ENCODE assay signal across 22 cellular contexts in genomic region chr15:82891025-82891390, GRCh38.
DNase-seq lines count a peak whose midpoint lies in the region; ATAC-seq, FAIRE-seq and TF ChIP-seq lines count a peak whose summit lies in the region.
"Had no signal": no experiment of that assay in that cellular context is flagged by ENCODE, and none has a peak within 500 bp of the region (broad histone marks: within the 10 kb centered on the region; RNA-seq: fewer than 3 reads in every experiment).

No MANE protein-coding gene starts in this region.

- no peak overlapping the region for H3K4me2 ChIP-seq in Karpas-422 (ENCODE audit: low read depth, low read length, poor library complexity, severe bottlenecking)
- H3K4me2 ChIP-seq: GM23338, PC-9 had no signal

- H3K36me3 ChIP-seq in pancreas = peaks cover 0 to 21% (median 7%) of the 10 kb centered on the region in 3 donors
- H3K36me3 ChIP-seq in stomach = peaks cover 0 to 25% (median 8%) of the 10 kb centered on the region in 4 donors
- no peaks in the 10 kb centered on the region for H3K36me3 ChIP-seq in Karpas-422 (ENCODE audit: insufficient read depth, low read length)
- H3K36me3 ChIP-seq: MG63, SJSA1 had no signal

- 37 to 57% methylated on average over 6 of the region's 6 CpGs for WGBS in pancreas, 2 donors
- 34 to 68% (median 42%) methylated on average over 6 of the region's 6 CpGs for WGBS in stomach, 5 donors

- TF ChIP-seq POLR2A in stomach (IDR thresholded peaks at IDR 0.05) = no peak

- no peaks in the 10 kb centered on the region for H3K4me1 Mint-ChIP-seq in activated CD8-positive, alpha-beta T cell treated with anti-CD3 and anti-CD28 coated beads, Interleukin-2, amount 10 ng/mL, durations not matched to agents 7 days and 5 days (ENCODE audit: low read depth)
- H3K4me1 Mint-ChIP-seq in activated CD8-positive, alpha-beta T cell treated with anti-CD3 and anti-CD28 coated beads for 36 hours (ENCODE audit: low read depth) = no peaks in the 10 kb centered on the region

- DNase-seq in activated CD8-positive, alpha-beta T cell treated with anti-CD3 and anti-CD28 coated beads, Interleukin-2, amount 10 ng/mL, durations not matched to agents 7 days and 5 days = no peak
- DNase-seq in activated CD8-positive, alpha-beta T cell treated with anti-CD3 and anti-CD28 coated beads for 36 hours = no peak
- DNase-seq in pancreas (peak in 1 of 6 donors; percentile 13), stomach (peak; percentile 39), dorsolateral prefrontal cortex (no peak), Karpas-422 (no peak)
- DNase-seq: 8988T; ACHN; CD4-positive, alpha-beta T cell; H9; MG63; NCI-H1417; NCI-H2081; NCI-H2227 treated with DMSO at 0.1 percent for 48 hours; NCI-H526 treated with DMSO at 0.1 percent for 48 hours; PC-9; Right ventricle myocardium superior had no signal

- no peak for TF ChIP-seq CTCF in activated CD8-positive, alpha-beta T cell treated with anti-CD3 and anti-CD28 coated beads for 36 hours (IDR thresholded peaks at IDR 0.05)
- TF ChIP-seq CTCF in pancreas (IDR thresholded peaks at IDR 0.05) (no peak), stomach (IDR thresholded peaks at IDR 0.05) (no peak), dorsolateral prefrontal cortex (IDR thresholded peaks at IDR 0.05 in 54 of 56, conservative IDR thresholded peaks at IDR 0.05 in 2 of 56; ENCODE audit: low read depth in 1 of 56, partially characterized antibody in 56 of 56) (no peak)

- POLR2A ChIA-PET in activated CD8-positive, alpha-beta T cell treated with anti-CD3 and anti-CD28 coated beads, Interleukin-2, amount 10 ng/mL, durations not matched to agents 7 days and 5 days (lab: Charles Lee) = no interaction called here
- POLR2A ChIA-PET in activated CD8-positive, alpha-beta T cell treated with anti-CD3 and anti-CD28 coated beads for 36 hours (lab: Charles Lee) = no interaction called here

- no peak overlapping the region for H2AFZ ChIP-seq in Karpas-422 (ENCODE audit: low read length)
- H2AFZ ChIP-seq: GM23338, PC-9 had no signal

- peaks cover 2% of the 10 kb centered on the region for H3K27me3 Mint-ChIP-seq in activated CD8-positive, alpha-beta T cell treated with anti-CD3 and anti-CD28 coated beads, Interleukin-2, amount 10 ng/mL, durations not matched to agents 7 days and 5 days (ENCODE audit: low read depth)
- no peaks in the 10 kb centered on the region for H3K27me3 Mint-ChIP-seq in activated CD8-positive, alpha-beta T cell treated with anti-CD3 and anti-CD28 coated beads for 36 hours
- H3K27me3 Mint-ChIP-seq: CD4-positive, alpha-beta T cell had no signal

- no peak overlapping the region for H3K4me3 ChIP-seq in pancreas
- H3K4me3 ChIP-seq in stomach = no peak overlapping the region
- no peak overlapping the region for H3K4me3 ChIP-seq in dorsolateral prefrontal cortex
- H3K4me3 ChIP-seq in Karpas-422 (ENCODE audit: low read length) = no peak overlapping the region
- H3K4me3 ChIP-seq: GM23338, MG63, PC-9, SJSA1 had no signal

- no peaks in the 10 kb centered on the region for H3K79me2 ChIP-seq in Karpas-422 (ENCODE audit: low read length)

- H3K27ac ChIP-seq in pancreas = peak overlapping the region in 3 of 4 donors; percentile 5 to 69 (median 31)
- peak overlapping the region in 1 of 5 donors; percentile 10 for H3K27ac ChIP-seq in stomach
- H3K27ac ChIP-seq in dorsolateral prefrontal cortex = peak overlapping the region in 2 of 59 donors; percentile 9 to 33
- H3K27ac ChIP-seq in Karpas-422 (ENCODE audit: low read length) = no peak overlapping the region
- H3K27ac ChIP-seq: PC-9, SJSA1 had no signal

- FAIRE-seq in pancreas (lab: Jason Lieb, UNC) = no peak
- FAIRE-seq: D721Med had no signal

- no peaks in the 10 kb centered on the region for H3K27me3 ChIP-seq in pancreas
- no peaks in the 10 kb centered on the region for H3K27me3 ChIP-seq in stomach
- H3K27me3 ChIP-seq in dorsolateral prefrontal cortex = no peaks in the 10 kb centered on the region
- H3K27me3 ChIP-seq in Karpas-422 (ENCODE audit: low read length) = no peaks in the 10 kb centered on the region
- H3K27me3 ChIP-seq: MG63, SJSA1 had no signal

- no peak overlapping the region for H3K9ac ChIP-seq in Karpas-422 (ENCODE audit: low read length)

- no peak for ATAC-seq in activated CD8-positive, alpha-beta T cell treated with anti-CD3 and anti-CD28 coated beads, Interleukin-2, amount 10 ng/mL, durations not matched to agents 7 days and 5 days
- no peak for ATAC-seq in activated CD8-positive, alpha-beta T cell treated with anti-CD3 and anti-CD28 coated beads for 36 hours
- ATAC-seq in esophagus mucosa = peak; percentile 64
- ATAC-seq in pancreas = peak; percentile 40 to 83 (median 62)
- ATAC-seq in GM18873 (IDR thresholded peaks at IDR 0.05; ENCODE audit: low FRiP score, unreplicated experiment) = no peak
- ATAC-seq: GM23338 had no signal

- no peaks in the 10 kb centered on the region for H3K9me2 ChIP-seq in Karpas-422 (replicated peaks; ENCODE audit: insufficient read depth, low read length)

- no peaks in the 10 kb centered on the region for H3K36me3 Mint-ChIP-seq in activated CD8-positive, alpha-beta T cell treated with anti-CD3 and anti-CD28 coated beads, Interleukin-2, amount 10 ng/mL, durations not matched to agents 7 days and 5 days (ENCODE audit: low read depth)
- H3K36me3 Mint-ChIP-seq in activated CD8-positive, alpha-beta T cell treated with anti-CD3 and anti-CD28 coated beads for 36 hours (ENCODE audit: low read depth) = no peaks in the 10 kb centered on the region

- no peaks in the 10 kb centered on the region for H4K20me1 ChIP-seq in Karpas-422 (ENCODE audit: insufficient read depth, low read depth, low read length)

- CTCF ChIA-PET in activated CD8-positive, alpha-beta T cell treated with anti-CD3 and anti-CD28 coated beads, Interleukin-2, amount 10 ng/mL, durations not matched to agents 7 days and 5 days (lab: Charles Lee) = no interaction called here
- CTCF ChIA-PET in activated CD8-positive, alpha-beta T cell treated with anti-CD3 and anti-CD28 coated beads for 36 hours (lab: Charles Lee) = no interaction called here

- H3K4me3 Mint-ChIP-seq in activated CD8-positive, alpha-beta T cell treated with anti-CD3 and anti-CD28 coated beads, Interleukin-2, amount 10 ng/mL, durations not matched to agents 7 days and 5 days = no peak overlapping the region
- no peak overlapping the region for H3K4me3 Mint-ChIP-seq in activated CD8-positive, alpha-beta T cell treated with anti-CD3 and anti-CD28 coated beads for 36 hours
- H3K4me3 Mint-ChIP-seq: CD4-positive, alpha-beta T cell; GM23338; H9 had no signal

- intact Hi-C loops in activated CD8-positive, alpha-beta T cell treated with anti-CD3 and anti-CD28 coated beads for 36 hours (cut with micrococcal nuclease) = no loop called here
- intact Hi-C loops in pancreas (cut with DNase I) = no loop called here
- intact Hi-C loops in stomach (cut with DNase I; ENCODE audit: low total_unique reads) = no loop called here
- intact Hi-C loops in dorsolateral prefrontal cortex (cut with DNase I) = no loop called here

- H3K9me3 ChIP-seq in pancreas (no peaks in the 10 kb centered on the region), stomach (no peaks in the 10 kb centered on the region), Karpas-422 (ENCODE audit: low read length) (no peaks in the 10 kb centered on the region)
- H3K9me3 ChIP-seq: MG63, SJSA1 had no signal

- H3K27ac Mint-ChIP-seq in activated CD8-positive, alpha-beta T cell treated with anti-CD3 and anti-CD28 coated beads, Interleukin-2, amount 10 ng/mL, durations not matched to agents 7 days and 5 days = peak overlapping the region; percentile 49
- no peak overlapping the region for H3K27ac Mint-ChIP-seq in activated CD8-positive, alpha-beta T cell treated with anti-CD3 and anti-CD28 coated beads for 36 hours
- H3K27ac Mint-ChIP-seq: CD4-positive, alpha-beta T cell; GM23338 had no signal

- H3K4me1 ChIP-seq in pancreas (peaks cover 0 to 4% (median 4%) of the 10 kb centered on the region in 3 donors), stomach (peaks cover 0 to 17% (median 6%) of the 10 kb centered on the region in 4 donors), Karpas-422 (ENCODE audit: low read length) (no peaks in the 10 kb centered on the region)
- H3K4me1 ChIP-seq: SJSA1 had no signal

- TF ChIP-seq EP300 in stomach (IDR thresholded peaks at IDR 0.05) = no peak

- H3K9me3 Mint-ChIP-seq in activated CD8-positive, alpha-beta T cell treated with anti-CD3 and anti-CD28 coated beads, Interleukin-2, amount 10 ng/mL, durations not matched to agents 7 days and 5 days (ENCODE audit: insufficient read depth) = no peaks in the 10 kb centered on the region
- H3K9me3 Mint-ChIP-seq in activated CD8-positive, alpha-beta T cell treated with anti-CD3 and anti-CD28 coated beads for 36 hours = no peaks in the 10 kb centered on the region
- H3K9me3 Mint-ChIP-seq: CD4-positive, alpha-beta T cell; GM23338 had no signal

Comparison
In these comparisons a context has a peak if more than half of its experiments do, and no peak if none do; other contexts are left out.
1. ATAC-seq: peak in esophagus mucosa (single experiment) and pancreas (4 of 4); none in activated CD8-positive, alpha-beta T cell treated with anti-CD3 and anti-CD28 coated beads, Interleukin-2, amount 10 ng/mL, durations not matched to agents 7 days and 5 days (single experiment), activated CD8-positive, alpha-beta T cell treated with anti-CD3 and anti-CD28 coated beads for 36 hours (single experiment) and GM18873 (single experiment).